14 cellular contexts compared by ENCODE assay signal in genomic region chr5:40734986-40735385, GRCh38. TPM values are rescaled to one million over a fixed set of nuclear protein-coding genes. Genes with fewer than 3 reads are reported as not detected.
DNase-seq lines count a peak whose midpoint lies in the region; ATAC-seq and TF ChIP-seq lines count a peak whose summit lies in the region.
"Had no signal": no experiment of that assay in that cellular context is flagged by ENCODE, and none has a peak within 500 bp of the region (broad histone marks: within the 10 kb centered on the region; RNA-seq: fewer than 3 reads in every experiment).

No MANE protein-coding gene starts in this region.

- peaks cover 28% of the 10 kb centered on the region for H3K36me3 Mint-ChIP-seq in activated CD4-positive, alpha-beta T cell treated with anti-CD3 and anti-CD28 coated beads for 36 hours (ENCODE audit: low read depth)
- H3K36me3 Mint-ChIP-seq in progenitor cell of endocrine pancreas (ENCODE audit: insufficient read depth), result peaks cover 23% of the 10 kb centered on the region

- peak; percentile 36 for ATAC-seq in activated CD4-positive, alpha-beta T cell treated with anti-CD3 and anti-CD28 coated beads for 36 hours
- ATAC-seq in RWPE2 (ENCODE audit: low read depth), result peak; percentile 58; the same call in 2 of the 3 replicates
- ATAC-seq: effector memory CD8-positive, alpha-beta T cell had no signal

- H3K36me3 ChIP-seq in RWPE2 (ENCODE audit: low read depth), result peaks cover 5% of the 10 kb centered on the region; the same call in 1 of the 2 replicates
- H3K36me3 ChIP-seq in fibroblast of lung (ENCODE audit: control insufficient read depth, insufficient read depth, low read length), result no peaks in the 10 kb centered on the region
- no peaks in the 10 kb centered on the region for H3K36me3 ChIP-seq in H7 (replicated peaks; ENCODE audit: control insufficient read depth, insufficient read depth, low read length)
- H3K36me3 ChIP-seq: thoracic aorta had no signal

- no peaks in the 10 kb centered on the region for H3K27me3 Mint-ChIP-seq in activated CD4-positive, alpha-beta T cell treated with anti-CD3 and anti-CD28 coated beads for 36 hours
- H3K27me3 Mint-ChIP-seq in progenitor cell of endocrine pancreas, result no peaks in the 10 kb centered on the region
- H3K27me3 Mint-ChIP-seq: effector memory CD8-positive, alpha-beta T cell had no signal

- H3K9ac ChIP-seq in fibroblast of lung (ENCODE audit: insufficient read depth, low read length), result no peak overlapping the region

- intact Hi-C loops in activated CD4-positive, alpha-beta T cell treated with anti-CD3 and anti-CD28 coated beads for 36 hours (cut with DNase I, micrococcal nuclease), result loop anchor here (2.0 to 5.0 kb wide), 5 partner anchors 46 to 1158 kb away; no protein-coding TSS in a partner anchor

- TF ChIP-seq CTCF in RWPE2 (IDR thresholded peaks at IDR 0.05; ENCODE audit: poor library complexity, severe bottlenecking) (no peak), fibroblast of lung (conservative IDR thresholded peaks at IDR 0.05 in 1 of 2, IDR thresholded peaks at IDR 0.05 in 1 of 2; ENCODE audit: low read depth in 1 of 2, low read length in 2 of 2) (no peak), progenitor cell of endocrine pancreas (IDR thresholded peaks at IDR 0.05; ENCODE audit: unreplicated experiment) (no peak)

- H3K4me3 ChIP-seq in RWPE2 (ENCODE audit: severe bottlenecking), result no peak overlapping the region
- H3K4me3 ChIP-seq in fibroblast of lung (replicated peaks in 1 of 4; ENCODE audit: control extremely low read depth in 1 of 4, insufficient read depth in 1 of 4, low read depth in 3 of 4, low read length in 4 of 4), result no peak overlapping the region
- H3K4me3 ChIP-seq in H7 (ENCODE audit: insufficient read depth, low read depth, low read length), result no peak overlapping the region
- H3K4me3 ChIP-seq: thoracic aorta had no signal

- H3K79me2 ChIP-seq in fibroblast of lung (ENCODE audit: control insufficient read depth, insufficient read depth, low read length), result peaks cover 2% of the 10 kb centered on the region

- H3K4me1 ChIP-seq in RWPE2 (ENCODE audit: insufficient read depth, poor library complexity, severe bottlenecking) (peaks cover 8% of the 10 kb centered on the region), fibroblast of lung (ENCODE audit: control insufficient read depth, extremely low read depth, insufficient read depth, low read length) (peaks cover 14% of the 10 kb centered on the region)

- no peak overlapping the region for H3K4me3 Mint-ChIP-seq in activated CD4-positive, alpha-beta T cell treated with anti-CD3 and anti-CD28 coated beads for 36 hours
- H3K4me3 Mint-ChIP-seq in progenitor cell of endocrine pancreas (ENCODE audit: low read depth), result peak overlapping the region; percentile 4
- H3K4me3 Mint-ChIP-seq: effector memory CD8-positive, alpha-beta T cell had no signal

- POLR2A ChIA-PET in activated CD4-positive, alpha-beta T cell treated with anti-CD3 and anti-CD28 coated beads for 36 hours (lab: Charles Lee), result interaction anchor here (0.6 kb wide), 1 partner anchor 648 kb away, joined by 3 read pairs; no protein-coding TSS in a partner anchor

- H3K27me3 ChIP-seq in RWPE2 (ENCODE audit: insufficient read depth, poor library complexity, severe bottlenecking) (no peaks in the 10 kb centered on the region), fibroblast of lung (ENCODE audit: control insufficient read depth, insufficient read depth, low read length) (no peaks in the 10 kb centered on the region), H7 (ENCODE audit: control insufficient read depth, insufficient read depth, low read length) (no peaks in the 10 kb centered on the region)

- H3K4me1 Mint-ChIP-seq in activated CD4-positive, alpha-beta T cell treated with anti-CD3 and anti-CD28 coated beads for 36 hours, result peaks cover 25% of the 10 kb centered on the region
- peaks cover 32% of the 10 kb centered on the region for H3K4me1 Mint-ChIP-seq in progenitor cell of endocrine pancreas (ENCODE audit: low read depth)

- H4K20me1 ChIP-seq in fibroblast of lung (ENCODE audit: control insufficient read depth, extremely low read depth, insufficient read depth, low read length), result no peaks in the 10 kb centered on the region

- DNase-seq in activated CD4-positive, alpha-beta T cell treated with anti-CD3 and anti-CD28 coated beads for 36 hours, result no peak
- DNase-seq in activated CD4-positive, alpha-beta T cell treated with anti-CD3 and anti-CD28 coated beads, Interleukin-2, amount 50 U/mL, for 48 hours, result no peak
- DNase-seq in RWPE2 (ENCODE audit: low spot score) (no peak), fibroblast of lung (ENCODE audit: low read depth in 2 of 2) (peak in 1 of 2 donors; percentile 80), progenitor cell of endocrine pancreas (ENCODE audit: low spot score, unreplicated experiment) (no peak), H7 (no peak), amniotic stem cell (lab: John Stamatoyannopoulos, UW) (no peak), NOMO-1 treated with dmso at 0.1 percent for 144 hours (lab: John Stamatoyannopoulos, UW; ENCODE audit: unreplicated experiment) (no peak)
- DNase-seq: COR-L47; effector memory CD8-positive, alpha-beta T cell; left ventricle myocardium superior; NCI-H1417 treated with DMSO at 0.1 percent for 48 hours; NCI-H510A treated with DMSO at 0.1 percent for 48 hours had no signal

- H2AFZ ChIP-seq in fibroblast of lung (ENCODE audit: low read length), result no peak overlapping the region

- CTCF ChIA-PET in activated CD4-positive, alpha-beta T cell treated with anti-CD3 and anti-CD28 coated beads for 36 hours (lab: Charles Lee), result interaction anchor here (0.6 to 3.6 kb wide), 11 partner anchors 8 to 1017 kb away, joined by 3 to 17 read pairs (median 3); no protein-coding TSS in a partner anchor

- peak overlapping the region; percentile 28 for H3K4me2 ChIP-seq in fibroblast of lung (ENCODE audit: extremely low read depth, insufficient read depth, low read length)

- no peaks in the 10 kb centered on the region for H3K9me3 ChIP-seq in RWPE2 (ENCODE audit: severe bottlenecking)
- no peaks in the 10 kb centered on the region for H3K9me3 ChIP-seq in fibroblast of lung (ENCODE audit: control insufficient read depth, insufficient read depth, low read depth, low read length)
- H3K9me3 ChIP-seq: thoracic aorta had no signal

- H3K27ac Mint-ChIP-seq in activated CD4-positive, alpha-beta T cell treated with anti-CD3 and anti-CD28 coated beads for 36 hours, result peak overlapping the region; percentile 69
- H3K27ac Mint-ChIP-seq in progenitor cell of endocrine pancreas, result peak overlapping the region; percentile 57

- H3K27ac ChIP-seq in RWPE2 (ENCODE audit: poor library complexity, severe bottlenecking) (peak overlapping the region; percentile 3), fibroblast of lung (ENCODE audit: insufficient read depth, low read length) (peak overlapping the region; percentile 52)
- H3K27ac ChIP-seq: thoracic aorta had no signal

- H3K9me3 Mint-ChIP-seq in activated CD4-positive, alpha-beta T cell treated with anti-CD3 and anti-CD28 coated beads for 36 hours (ENCODE audit: low read depth), result peaks cover 3% of the 10 kb centered on the region
- H3K9me3 Mint-ChIP-seq in progenitor cell of endocrine pancreas (ENCODE audit: low read depth), result no peaks in the 10 kb centered on the region
- H3K9me3 Mint-ChIP-seq: effector memory CD8-positive, alpha-beta T cell had no signal

RNA-seq across cellular contexts. Expression of gene TTC33, which starts 20.8 kb away (rescaled TPM):
- total RNA-seq in activated CD4-positive, alpha-beta T cell treated with anti-CD3 and anti-CD28 coated beads for 36 hours, result 10 to 100 TPM; 31.4 to 31.7 TPM
- total RNA-seq in fibroblast of lung, result 16.3 and 16.4 TPM in 2 replicates
- polyA plus RNA-seq in fibroblast of lung, result 8.0 and 8.7 TPM in 2 replicates
- 6.7 and 7.5 TPM in 2 replicates for polyA plus RNA-seq in fibroblast of lung (2012)
- polyA minus RNA-seq in fibroblast of lung (ENCODE audit: low replicate concordance), result 2.3 TPM in 1 of 2 replicates, not detected in the other
- 21.5 and 25.4 TPM in 2 replicates for total RNA-seq in progenitor cell of endocrine pancreas
- 7.8 and 8.1 TPM in 2 replicates for total RNA-seq in H7 (2014; rRNA removed; shearing (Covaris generic))

RNA-seq across cellular contexts. Expression of gene PTGER4, which starts 55.3 kb away (rescaled TPM):
- total RNA-seq in activated CD4-positive, alpha-beta T cell treated with anti-CD3 and anti-CD28 coated beads for 36 hours, result 10 to 100 TPM; 71.7 to 91.2 TPM
- total RNA-seq in fibroblast of lung, result 3.3 and 5.4 TPM in 2 replicates
- polyA plus RNA-seq in fibroblast of lung, result 1.6 and 10.2 TPM in 2 replicates
- polyA plus RNA-seq in fibroblast of lung (2012), result 1.4 and 8.3 TPM in 2 replicates
- polyA minus RNA-seq in fibroblast of lung (ENCODE audit: low replicate concordance), result 1.9 and 10.2 TPM in 2 replicates
- 4.7 and 5.6 TPM in 2 replicates for total RNA-seq in progenitor cell of endocrine pancreas
- total RNA-seq in H7 (2014; rRNA removed; shearing (Covaris generic)), result 0.07 and 0.31 TPM in 2 replicates

Comparison
In these comparisons a context has a peak if more than half of its experiments do, and no peak if none do; other contexts are left out.
1. RNA of gene PTGER4, which starts 55.3 kb away (total RNA-seq): 71.7 to 91.2 TPM in activated CD4-positive, alpha-beta T cell treated with anti-CD3 and anti-CD28 coated beads for 36 hours; 4.7 to 5.6 TPM in progenitor cell of endocrine pancreas, 3.3 to 5.4 TPM in fibroblast of lung and 0.07 to 0.31 TPM in H7; every median in the first group is over 10 times any median in the second.